Comparison of ENCODE assay signal across 8 cellular contexts in genomic region chr6:35497571-35498406, GRCh38. TPM values are rescaled to one million over a fixed set of nuclear protein-coding genes. Genes with fewer than 3 reads are reported as not detected.
DNase-seq lines count a peak whose midpoint lies in the region; ATAC-seq and TF ChIP-seq lines count a peak whose summit lies in the region.

No MANE protein-coding gene starts in this region.

- no peaks in the 10 kb centered on the region for H3K36me3 ChIP-seq in BLaER1 treated with 17β-estradiol and CSF1 and Interleukin-3, amounts not matched to agents 10 nM and 100 nM

- H3K9me3 ChIP-seq in BLaER1 treated with 17β-estradiol and CSF1 and Interleukin-3, amounts not matched to agents 10 nM and 100 nM (replicated peaks in 1 of 11) = no peaks in the 10 kb centered on the region

- DNase-seq in HUDEP-2 (lab: John Stamatoyannopoulos, UW; ENCODE audit: unreplicated experiment in 76 of 76) = peak in 55 of 76 experiments; percentile 32 to 86 (median 56)
- DNase-seq in WTC11 (ENCODE audit: low spot score) = peak; percentile 76
- peak; percentile 39 for DNase-seq in dermis blood vessel endothelial cell
- DNase-seq in lower leg skin (ENCODE audit: low spot score in 2 of 2) = peak; percentile 63 to 95
- DNase-seq in stimulated activated naive CD4-positive, alpha-beta T cell treated with Interleukin-2 at 50 U/mL for 16 hours (lab: John Stamatoyannopoulos, UW) = peak; percentile 45

- H3K27ac ChIP-seq in BLaER1 treated with 17β-estradiol and CSF1 and Interleukin-3, amounts not matched to agents 10 nM and 100 nM = peak overlapping the region in 10 of 11 experiments; percentile 67 to 80 (median 73); a peak in 21 of 22 replicates

- POLR2A ChIA-PET in WTC11 (lab: Charles Lee) = interaction anchor here (1.0 to 5.3 kb wide), 12 partner anchors 8 to 241 kb away, joined by 3 to 54 read pairs (median 3); partner anchors contain the start of genes FANCE and ZNF76

- peaks cover 56% of the 10 kb centered on the region for H3K4me1 Mint-ChIP-seq in WTC11

- H3K27me3 Mint-ChIP-seq in WTC11 (ENCODE audit: low read depth) = peaks cover 23% of the 10 kb centered on the region

- H4K20me1 ChIP-seq in BLaER1 treated with 17β-estradiol and CSF1 and Interleukin-3, amounts not matched to agents 10 nM and 100 nM = peaks cover 16 to 66% (median 33%) of the 10 kb centered on the region in 11 experiments; a peak in 19 of 22 replicates

- intact Hi-C loops in lower leg skin (cut with DNase I; ENCODE audit: low total_unique reads) = no loop called here

- H3K4me3 Mint-ChIP-seq in WTC11 = peak overlapping the region; percentile 72

- peak; percentile 31 for ATAC-seq in WTC11
- ATAC-seq in GM21390 (IDR thresholded peaks at IDR 0.05; ENCODE audit: unreplicated experiment) = no peak
- ATAC-seq in GM19467 (IDR thresholded peaks at IDR 0.05; ENCODE audit: unreplicated experiment) = no peak

- H3K36me3 Mint-ChIP-seq in WTC11 = no peaks in the 10 kb centered on the region

- peak overlapping the region; percentile 68 to 79 (median 74) for H3K4me3 ChIP-seq in BLaER1 treated with 17β-estradiol and CSF1 and Interleukin-3, amounts not matched to agents 10 nM and 100 nM
- peak overlapping the region; percentile 52 for H3K4me3 ChIP-seq in lower leg skin (ENCODE audit: low read depth, poor library complexity, severe bottlenecking)

- no peaks in the 10 kb centered on the region for H3K9me3 Mint-ChIP-seq in WTC11

- peaks cover 46 to 54% (median 51%) of the 10 kb centered on the region in 10 experiments for H3K4me1 ChIP-seq in BLaER1 treated with 17β-estradiol and CSF1 and Interleukin-3, amounts not matched to agents 10 nM and 100 nM

- H3K4me2 ChIP-seq in BLaER1 treated with 17β-estradiol and CSF1 and Interleukin-3, amounts not matched to agents 10 nM and 100 nM = peak overlapping the region; percentile 98 to 100 (median 99)

- H3K9ac ChIP-seq in BLaER1 treated with 17β-estradiol and CSF1 and Interleukin-3, amounts not matched to agents 10 nM and 100 nM = peak overlapping the region; percentile 69 to 85 (median 81)

- peaks cover 9 to 89% (median 19%) of the 10 kb centered on the region in 11 experiments; a peak in 21 of 22 replicates for H3K27me3 ChIP-seq in BLaER1 treated with 17β-estradiol and CSF1 and Interleukin-3, amounts not matched to agents 10 nM and 100 nM

- 6% methylated on average over 32 to 61 of the region's 76 CpGs for WGBS in lower leg skin, 2 donors

- H3K27ac Mint-ChIP-seq in WTC11 = peak overlapping the region; percentile 88

- no peak for TF ChIP-seq CTCF in WTC11 (IDR thresholded peaks at IDR 0.05)
- no peak for TF ChIP-seq CTCF in lower leg skin (IDR thresholded peaks at IDR 0.05)

- no peak for TF ChIP-seq POLR2A in lower leg skin (IDR thresholded peaks at IDR 0.05)

- CTCF ChIA-PET in WTC11 (lab: Charles Lee) = interaction anchor here (0.5 to 2.1 kb wide), 16 partner anchors 8 to 945 kb away, joined by 3 to 13 read pairs (median 5); partner anchors contain the start of genes ARMC12, PPARD and RPL10A

TF ChIP-seq in WTC11, 78 proteins besides CTCF, POLR2A, EP300 and RAD21 (continues in another document):
- TF ChIP-seq USF1 (CRISPR knock-in tag; IDR thresholded peaks at IDR 0.05) = 0 out of 2 replicates have a peak, but pooled peaks have one; percentile 30
- no peak for TF ChIP-seq CDX4 (CRISPR knock-in tag; IDR thresholded peaks at IDR 0.05; ENCODE audit: borderline replicate concordance)
- no peak for TF ChIP-seq OVOL2 (CRISPR knock-in tag; IDR thresholded peaks at IDR 0.05; ENCODE audit: borderline replicate concordance)
- no peak for TF ChIP-seq ZNF416 (CRISPR knock-in tag; IDR thresholded peaks at IDR 0.05)
- TF ChIP-seq ERG (CRISPR knock-in tag; IDR thresholded peaks at IDR 0.05) = no peak
- TF ChIP-seq TEAD1 (CRISPR knock-in tag; IDR thresholded peaks at IDR 0.05) = 0 out of 2 replicates have a peak, but pooled peaks have one; percentile 72
- 0 out of 2 replicates have a peak, but pooled peaks have one; percentile 68 for TF ChIP-seq ZNF263 (CRISPR knock-in tag; IDR thresholded peaks at IDR 0.05; ENCODE audit: low read depth)
- TF ChIP-seq ZBTB21 (CRISPR knock-in tag; IDR thresholded peaks at IDR 0.05; ENCODE audit: borderline replicate concordance) = no peak
- TF ChIP-seq USF2 (CRISPR knock-in tag; IDR thresholded peaks at IDR 0.05) = no peak
- TF ChIP-seq ZNF281 (CRISPR knock-in tag; IDR thresholded peaks at IDR 0.05) = no peak
- no peak for TF ChIP-seq MLX (CRISPR knock-in tag; IDR thresholded peaks at IDR 0.05)
- no peak for TF ChIP-seq ZNF396 (CRISPR knock-in tag; IDR thresholded peaks at IDR 0.05; ENCODE audit: borderline replicate concordance)
- peak; percentile 48 for TF ChIP-seq MAX (CRISPR knock-in tag; IDR thresholded peaks at IDR 0.05)
- TF ChIP-seq ESRRA (CRISPR knock-in tag; IDR thresholded peaks at IDR 0.05; ENCODE audit: borderline replicate concordance) = no peak
- no peak for TF ChIP-seq SMAD4 (CRISPR knock-in tag; IDR thresholded peaks at IDR 0.05)

RNA-seq across cellular contexts. Expression of gene TEAD3, which starts 0.9 kb away (rescaled TPM):
- total RNA-seq in WTC11 (2021) = 32.0 to 34.3 TPM (median 33.9 TPM) in 3 replicates
- total RNA-seq in dermis blood vessel endothelial cell = 0.33 and 0.68 TPM in 2 replicates
- 10 to 100 TPM; 51.3 to 73.2 (median 56.8) TPM for total RNA-seq in lower leg skin

RNA-seq across cellular contexts. Expression of gene TULP1, which starts 14.9 kb away (rescaled TPM):
- total RNA-seq in WTC11 (2021) (2.9 to 4.3 TPM (median 3.4 TPM) in 3 replicates), dermis blood vessel endothelial cell (not detected in 2 replicates), lower leg skin (under 1 TPM in 2 of 4 donors, not detected in 2; 0.61 to 0.65 TPM)

RNA-seq across cellular contexts. Expression of gene RPL10A, which starts 29.6 kb away (rescaled TPM):
- total RNA-seq in WTC11 (2021) (1,829 to 2,044 TPM (median 2,031 TPM) in 3 replicates), dermis blood vessel endothelial cell (1,962 and 2,039 TPM in 2 replicates), lower leg skin (1,000 to 10,000 TPM; 1,714 to 2,467 (median 2,118) TPM)

RNA-seq across cellular contexts. Expression of gene FANCE, which starts 45.7 kb away (rescaled TPM):
- total RNA-seq in WTC11 (2021) = 15.7 to 22.3 TPM (median 17.6 TPM) in 3 replicates
- total RNA-seq in dermis blood vessel endothelial cell = 14.5 and 18.0 TPM in 2 replicates
- total RNA-seq in lower leg skin = 10 to 100 TPM; 17.5 to 36.7 (median 34.2) TPM

Comparison
In these comparisons a context has a peak if more than half of its experiments do, and no peak if none do; other contexts are left out.
1. RNA of gene TEAD3, which starts 0.9 kb away (total RNA-seq): 51.3 to 73.2 TPM in lower leg skin and 32.0 to 34.3 TPM in WTC11; 0.33 to 0.68 TPM in dermis blood vessel endothelial cell; every median in the first group is over 10 times any median in the second.
2. Peak in every context shown above with its lines, with median percentiles within 50 percentile points of each other: DNase-seq.